In genomic region chr10:28939352-28940157, GRCh38 we compare ENCODE assay signal across 1 cellular context.
TF ChIP-seq lines count a peak whose summit lies in the region.

No MANE protein-coding gene starts in this region.

TF ChIP-seq in K562, 482 proteins besides CTCF, POLR2A, EP300 and RAD21 (continued from another document and continues in another):
- TF ChIP-seq RERE (CRISPR knock-in tag; IDR thresholded peaks at IDR 0.05; ENCODE audit: borderline replicate concordance) (no peak), CAMTA2 (CRISPR knock-in tag; conservative IDR thresholded peaks at IDR 0.05) (no peak), SFPQ (IDR thresholded peaks at IDR 0.05; ENCODE audit: low read depth, low read length) (no peak), ZKSCAN8 (CRISPR knock-in tag; IDR thresholded peaks at IDR 0.05) (no peak), BRCA1 (IDR thresholded peaks at IDR 0.05) (no peak), BRCA1 (CRISPR knock-in tag; IDR thresholded peaks at IDR 0.05) (no peak), KDM2B (CRISPR knock-in tag; IDR thresholded peaks at IDR 0.05) (no peak), PKNOX1 (IDR thresholded peaks at IDR 0.05) (peak; percentile 34), NFYB (IDR thresholded peaks at IDR 0.05; ENCODE audit: extremely low read depth, insufficient read length) (no peak), DPF2 (IDR thresholded peaks at IDR 0.05) (peak; percentile 45; the same call in 1 of the 2 replicates), BRF2 (IDR thresholded peaks at IDR 0.05; ENCODE audit: borderline replicate concordance, insufficient read depth, insufficient read length) (no peak), CTBP1 (IDR thresholded peaks at IDR 0.05; ENCODE audit: borderline replicate concordance) (peak; percentile 42), ZNF696 (CRISPR knock-in tag; conservative IDR thresholded peaks at IDR 0.05) (no peak), JUN (IDR thresholded peaks at IDR 0.05; ENCODE audit: borderline replicate concordance, low read depth, low read length) (peak; percentile 27; the same call in 1 of the 2 replicates), JUN (CRISPR knock-in tag; IDR thresholded peaks at IDR 0.05; ENCODE audit: borderline replicate concordance) (no peak), E2F6 (IDR thresholded peaks at IDR 0.05; ENCODE audit: borderline replicate concordance in 1 of 2, extremely low read depth in 1 of 2, insufficient read depth in 1 of 2, insufficient read length in 1 of 2, low read depth in 1 of 2, low read length in 1 of 2, poor library complexity in 1 of 2, severe bottlenecking in 1 of 2) (no peak), ZNF785 (CRISPR knock-in tag; IDR thresholded peaks at IDR 0.05) (no peak), GATA2 (CRISPR knock-in tag; IDR thresholded peaks at IDR 0.05) (no peak), RBM14 (IDR thresholded peaks at IDR 0.05; ENCODE audit: borderline replicate concordance, insufficient read depth, low read depth, low read length) (no peak), MTA1 (IDR thresholded peaks at IDR 0.05; ENCODE audit: borderline replicate concordance) (no peak), ZNF384 (IDR thresholded peaks at IDR 0.05; ENCODE audit: low read depth, low read length) (peak; percentile 79), PPARD (CRISPR knock-in tag; IDR thresholded peaks at IDR 0.05) (no peak), SMARCA4 (IDR thresholded peaks at IDR 0.05) (peak; percentile 66; the same call in 1 of the 2 replicates), POLR3A (IDR thresholded peaks at IDR 0.05; ENCODE audit: borderline replicate concordance, extremely low read depth, insufficient read depth, insufficient read length) (no peak), ELK3 (CRISPR knock-in tag; IDR thresholded peaks at IDR 0.05) (no peak), ZNF707 (CRISPR knock-in tag; conservative IDR thresholded peaks at IDR 0.05) (no peak), SAFB2 (IDR thresholded peaks at IDR 0.05; ENCODE audit: borderline replicate concordance, low read depth, low read length, severe bottlenecking) (no peak), PML (IDR thresholded peaks at IDR 0.05; ENCODE audit: low read length) (no peak), ZNF740 (CRISPR knock-in tag; IDR thresholded peaks at IDR 0.05) (no peak), ZNF740 (tag; IDR thresholded peaks at IDR 0.05) (no peak), AFF1 (IDR thresholded peaks at IDR 0.05; ENCODE audit: low read depth in 1 of 2, partially characterized antibody in 2 of 2) (no peak), ATF7 (IDR thresholded peaks at IDR 0.05) (peak; percentile 35; the same call in 1 of the 2 replicates), ZKSCAN3 (CRISPR knock-in tag; IDR thresholded peaks at IDR 0.05) (no peak), SNRNP70 (optimal IDR thresholded peaks at IDR 0.05; ENCODE audit: low read depth, low read length) (no peak), PBX2 (CRISPR knock-in tag; IDR thresholded peaks at IDR 0.05; ENCODE audit: low read depth) (no peak), PBX2 (tag; conservative IDR thresholded peaks at IDR 0.05; ENCODE audit: low read depth) (no peak), ZNF76 (CRISPR knock-in tag; IDR thresholded peaks at IDR 0.05; ENCODE audit: borderline replicate concordance) (no peak), ZNF174 (CRISPR knock-in tag; IDR thresholded peaks at IDR 0.05) (no peak), TCF15 (CRISPR knock-in tag; IDR thresholded peaks at IDR 0.05) (no peak), LEF1 (IDR thresholded peaks at IDR 0.05) (no peak; the same call in 1 of the 2 replicates), SPI1 (IDR thresholded peaks at IDR 0.05; ENCODE audit: borderline replicate concordance, low read depth, low read length) (no peak), ZNF282 (CRISPR knock-in tag; IDR thresholded peaks at IDR 0.05) (no peak), FOXA1 (IDR thresholded peaks at IDR 0.05; ENCODE audit: borderline replicate concordance) (no peak), CHD4 (IDR thresholded peaks at IDR 0.05; ENCODE audit: insufficient read depth, insufficient replicate concordance, low read depth, low read length, poor library complexity, severe bottlenecking) (peak; percentile 32), SMAD1 (IDR thresholded peaks at IDR 0.05; ENCODE audit: low read depth, low read length, partially characterized antibody) (no peak)
